In the genomic region with DNA sequence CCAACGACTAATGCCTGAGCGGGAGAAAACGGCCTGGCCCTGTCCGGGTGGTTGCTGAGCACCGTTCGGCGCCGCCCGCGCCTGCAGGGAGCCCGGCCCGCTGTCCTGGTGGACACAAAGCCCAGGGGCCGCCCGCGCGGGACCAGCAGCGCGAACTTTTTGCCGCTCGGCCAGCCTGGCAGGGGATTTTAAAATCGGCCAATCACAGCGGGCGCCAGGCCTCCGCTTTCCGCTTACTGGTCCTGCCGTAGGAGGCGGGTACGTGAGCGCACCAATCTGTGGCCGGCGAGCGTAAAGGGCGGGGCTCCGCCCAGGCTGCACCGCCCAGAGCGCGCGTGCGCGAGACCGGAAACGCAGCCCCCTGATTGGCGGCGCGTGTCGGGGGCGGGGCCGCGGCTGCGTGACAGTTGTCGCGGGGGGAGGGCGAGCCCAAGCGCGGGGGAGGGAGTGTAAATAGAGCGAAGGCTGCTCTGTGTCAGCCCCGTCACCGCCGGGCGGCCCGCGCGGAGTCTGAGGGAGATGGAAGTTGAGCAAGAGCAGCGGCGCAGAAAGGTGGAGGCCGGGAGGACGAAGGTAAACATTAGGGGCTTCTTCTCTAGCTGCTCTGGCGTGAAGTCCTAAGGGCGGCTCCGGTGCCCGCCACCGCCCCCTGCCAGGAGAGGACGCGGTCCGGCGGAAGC, we compare ENCODE assay signal across 1 cellular context.
TF ChIP-seq lines count a peak whose summit lies in the region.

A gene (minus strand): TSS at position 161 of the 680 bp plus-strand sequence. CDS start 1,132 bp downstream, outside the sequence.
A gene with protein sequence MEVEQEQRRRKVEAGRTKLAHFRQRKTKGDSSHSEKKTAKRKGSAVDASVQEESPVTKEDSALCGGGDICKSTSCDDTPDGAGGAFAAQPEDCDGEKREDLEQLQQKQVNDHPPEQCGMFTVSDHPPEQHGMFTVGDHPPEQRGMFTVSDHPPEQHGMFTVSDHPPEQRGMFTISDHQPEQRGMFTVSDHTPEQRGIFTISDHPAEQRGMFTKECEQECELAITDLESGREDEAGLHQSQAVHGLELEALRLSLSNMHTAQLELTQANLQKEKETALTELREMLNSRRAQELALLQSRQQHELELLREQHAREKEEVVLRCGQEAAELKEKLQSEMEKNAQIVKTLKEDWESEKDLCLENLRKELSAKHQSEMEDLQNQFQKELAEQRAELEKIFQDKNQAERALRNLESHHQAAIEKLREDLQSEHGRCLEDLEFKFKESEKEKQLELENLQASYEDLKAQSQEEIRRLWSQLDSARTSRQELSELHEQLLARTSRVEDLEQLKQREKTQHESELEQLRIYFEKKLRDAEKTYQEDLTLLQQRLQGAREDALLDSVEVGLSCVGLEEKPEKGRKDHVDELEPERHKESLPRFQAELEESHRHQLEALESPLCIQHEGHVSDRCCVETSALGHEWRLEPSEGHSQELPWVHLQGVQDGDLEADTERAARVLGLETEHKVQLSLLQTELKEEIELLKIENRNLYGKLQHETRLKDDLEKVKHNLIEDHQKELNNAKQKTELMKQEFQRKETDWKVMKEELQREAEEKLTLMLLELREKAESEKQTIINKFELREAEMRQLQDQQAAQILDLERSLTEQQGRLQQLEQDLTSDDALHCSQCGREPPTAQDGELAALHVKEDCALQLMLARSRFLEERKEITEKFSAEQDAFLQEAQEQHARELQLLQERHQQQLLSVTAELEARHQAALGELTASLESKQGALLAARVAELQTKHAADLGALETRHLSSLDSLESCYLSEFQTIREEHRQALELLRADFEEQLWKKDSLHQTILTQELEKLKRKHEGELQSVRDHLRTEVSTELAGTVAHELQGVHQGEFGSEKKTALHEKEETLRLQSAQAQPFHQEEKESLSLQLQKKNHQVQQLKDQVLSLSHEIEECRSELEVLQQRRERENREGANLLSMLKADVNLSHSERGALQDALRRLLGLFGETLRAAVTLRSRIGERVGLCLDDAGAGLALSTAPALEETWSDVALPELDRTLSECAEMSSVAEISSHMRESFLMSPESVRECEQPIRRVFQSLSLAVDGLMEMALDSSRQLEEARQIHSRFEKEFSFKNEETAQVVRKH (N-terminal part only) (plus strand): TSS at position 447 of the 680 bp plus-strand sequence. CDS start 73 bp downstream, at position 520.

TF ChIP-seq in K562, 482 proteins besides CTCF, POLR2A, EP300 and RAD21 (continued from another document and continues in another):
- no peak for TF ChIP-seq ZNF274 (IDR thresholded peaks at IDR 0.05; ENCODE audit: borderline replicate concordance, low read depth, low read length)
- no peak for TF ChIP-seq ZNF780A (CRISPR knock-in tag; IDR thresholded peaks at IDR 0.05)
- peak; percentile 48 for TF ChIP-seq FIP1L1 (IDR thresholded peaks at IDR 0.05; ENCODE audit: low read depth, low read length, poor library complexity, severe bottlenecking)
- TF ChIP-seq KAT7 (CRISPR knock-in tag; IDR thresholded peaks at IDR 0.05; ENCODE audit: borderline replicate concordance), result no peak
- 0 out of 4 replicates have a peak, but pooled peaks of 1 of the 2 experiments have one; percentile 11 for TF ChIP-seq ETV6 (IDR thresholded peaks at IDR 0.05; ENCODE audit: borderline replicate concordance in 1 of 2, low read depth in 2 of 2, low read length in 1 of 2)
- no peak for TF ChIP-seq ETV6 (CRISPR knock-in tag; IDR thresholded peaks at IDR 0.05; ENCODE audit: borderline replicate concordance)
- no peak for TF ChIP-seq RBM17 (IDR thresholded peaks at IDR 0.05; ENCODE audit: borderline replicate concordance, low read depth, low read length)
- TF ChIP-seq BRCA1 (IDR thresholded peaks at IDR 0.05), result no peak
- no peak for TF ChIP-seq BRCA1 (CRISPR knock-in tag; IDR thresholded peaks at IDR 0.05)
- TF ChIP-seq ZNF589 (CRISPR knock-in tag; IDR thresholded peaks at IDR 0.05; ENCODE audit: low read depth), result no peak
- TF ChIP-seq, protein P1, sequence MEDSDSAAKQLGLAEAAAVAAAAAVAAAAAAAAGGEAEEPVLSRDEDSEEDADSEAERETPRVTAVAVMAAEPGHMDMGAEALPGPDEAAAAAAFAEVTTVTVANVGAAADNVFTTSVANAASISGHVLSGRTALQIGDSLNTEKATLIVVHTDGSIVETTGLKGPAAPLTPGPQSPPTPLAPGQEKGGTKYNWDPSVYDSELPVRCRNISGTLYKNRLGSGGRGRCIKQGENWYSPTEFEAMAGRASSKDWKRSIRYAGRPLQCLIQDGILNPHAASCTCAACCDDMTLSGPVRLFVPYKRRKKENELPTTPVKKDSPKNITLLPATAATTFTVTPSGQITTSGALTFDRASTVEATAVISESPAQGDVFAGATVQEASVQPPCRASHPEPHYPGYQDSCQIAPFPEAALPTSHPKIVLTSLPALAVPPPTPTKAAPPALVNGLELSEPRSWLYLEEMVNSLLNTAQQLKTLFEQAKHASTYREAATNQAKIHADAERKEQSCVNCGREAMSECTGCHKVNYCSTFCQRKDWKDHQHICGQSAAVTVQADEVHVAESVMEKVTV (CRISPR knock-in tag; IDR thresholded peaks at IDR 0.05), result no peak
- no peak for TF ChIP-seq PHTF2 (CRISPR knock-in tag; IDR thresholded peaks at IDR 0.05)
- TF ChIP-seq ZNF583 (CRISPR knock-in tag; IDR thresholded peaks at IDR 0.05), result peak; percentile 28; the same call in 1 of the 2 replicates
- peak; percentile 91 for TF ChIP-seq RB1 (IDR thresholded peaks at IDR 0.05; ENCODE audit: low read depth)
- TF ChIP-seq TAF9B (IDR thresholded peaks at IDR 0.05; ENCODE audit: partially characterized antibody), result peak; percentile 97
- TF ChIP-seq, protein P2, sequence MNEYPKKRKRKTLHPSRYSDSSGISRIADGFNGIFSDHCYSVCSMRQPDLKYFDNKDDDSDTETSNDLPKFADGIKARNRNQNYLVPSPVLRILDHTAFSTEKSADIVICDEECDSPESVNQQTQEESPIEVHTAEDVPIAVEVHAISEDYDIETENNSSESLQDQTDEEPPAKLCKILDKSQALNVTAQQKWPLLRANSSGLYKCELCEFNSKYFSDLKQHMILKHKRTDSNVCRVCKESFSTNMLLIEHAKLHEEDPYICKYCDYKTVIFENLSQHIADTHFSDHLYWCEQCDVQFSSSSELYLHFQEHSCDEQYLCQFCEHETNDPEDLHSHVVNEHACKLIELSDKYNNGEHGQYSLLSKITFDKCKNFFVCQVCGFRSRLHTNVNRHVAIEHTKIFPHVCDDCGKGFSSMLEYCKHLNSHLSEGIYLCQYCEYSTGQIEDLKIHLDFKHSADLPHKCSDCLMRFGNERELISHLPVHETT (CRISPR knock-in tag; conservative IDR thresholded peaks at IDR 0.05 in 1 of 2, IDR thresholded peaks at IDR 0.05 in 1 of 2), result peak in 1 of 2 experiments; percentile 92; a peak in 2 of 4 replicates
- no peak for TF ChIP-seq SMARCC2 (IDR thresholded peaks at IDR 0.05; ENCODE audit: low read depth)
- no peak for TF ChIP-seq NELFE (IDR thresholded peaks at IDR 0.05; ENCODE audit: insufficient read depth, insufficient read length)
- TF ChIP-seq, protein P3, sequence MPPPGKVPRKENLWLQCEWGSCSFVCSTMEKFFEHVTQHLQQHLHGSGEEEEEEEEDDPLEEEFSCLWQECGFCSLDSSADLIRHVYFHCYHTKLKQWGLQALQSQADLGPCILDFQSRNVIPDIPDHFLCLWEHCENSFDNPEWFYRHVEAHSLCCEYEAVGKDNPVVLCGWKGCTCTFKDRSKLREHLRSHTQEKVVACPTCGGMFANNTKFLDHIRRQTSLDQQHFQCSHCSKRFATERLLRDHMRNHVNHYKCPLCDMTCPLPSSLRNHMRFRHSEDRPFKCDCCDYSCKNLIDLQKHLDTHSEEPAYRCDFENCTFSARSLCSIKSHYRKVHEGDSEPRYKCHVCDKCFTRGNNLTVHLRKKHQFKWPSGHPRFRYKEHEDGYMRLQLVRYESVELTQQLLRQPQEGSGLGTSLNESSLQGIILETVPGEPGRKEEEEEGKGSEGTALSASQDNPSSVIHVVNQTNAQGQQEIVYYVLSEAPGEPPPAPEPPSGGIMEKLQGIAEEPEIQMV (tag; conservative IDR thresholded peaks at IDR 0.05; ENCODE audit: low read depth), result no peak
- TF ChIP-seq ESRRB (CRISPR knock-in tag; IDR thresholded peaks at IDR 0.05; ENCODE audit: borderline replicate concordance), result no peak
- TF ChIP-seq, protein P4, sequence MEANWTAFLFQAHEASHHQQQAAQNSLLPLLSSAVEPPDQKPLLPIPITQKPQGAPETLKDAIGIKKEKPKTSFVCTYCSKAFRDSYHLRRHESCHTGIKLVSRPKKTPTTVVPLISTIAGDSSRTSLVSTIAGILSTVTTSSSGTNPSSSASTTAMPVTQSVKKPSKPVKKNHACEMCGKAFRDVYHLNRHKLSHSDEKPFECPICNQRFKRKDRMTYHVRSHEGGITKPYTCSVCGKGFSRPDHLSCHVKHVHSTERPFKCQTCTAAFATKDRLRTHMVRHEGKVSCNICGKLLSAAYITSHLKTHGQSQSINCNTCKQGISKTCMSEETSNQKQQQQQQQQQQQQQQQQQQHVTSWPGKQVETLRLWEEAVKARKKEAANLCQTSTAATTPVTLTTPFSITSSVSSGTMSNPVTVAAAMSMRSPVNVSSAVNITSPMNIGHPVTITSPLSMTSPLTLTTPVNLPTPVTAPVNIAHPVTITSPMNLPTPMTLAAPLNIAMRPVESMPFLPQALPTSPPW (CRISPR knock-in tag; IDR thresholded peaks at IDR 0.05), result peak; percentile 98
- TF ChIP-seq NRF1 (conservative IDR thresholded peaks at IDR 0.05 in 1 of 2, IDR thresholded peaks at IDR 0.05 in 1 of 2), result peak; percentile 96
- no peak for TF ChIP-seq CBX2 (IDR thresholded peaks at IDR 0.05; ENCODE audit: insufficient read depth, low read length, poor library complexity, severe bottlenecking)
- TF ChIP-seq, protein P5, sequence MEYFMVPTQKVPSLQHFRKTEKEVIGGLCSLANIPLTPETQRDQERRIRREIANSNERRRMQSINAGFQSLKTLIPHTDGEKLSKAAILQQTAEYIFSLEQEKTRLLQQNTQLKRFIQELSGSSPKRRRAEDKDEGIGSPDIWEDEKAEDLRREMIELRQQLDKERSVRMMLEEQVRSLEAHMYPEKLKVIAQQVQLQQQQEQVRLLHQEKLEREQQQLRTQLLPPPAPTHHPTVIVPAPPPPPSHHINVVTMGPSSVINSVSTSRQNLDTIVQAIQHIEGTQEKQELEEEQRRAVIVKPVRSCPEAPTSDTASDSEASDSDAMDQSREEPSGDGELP (CRISPR knock-in tag; IDR thresholded peaks at IDR 0.05; ENCODE audit: borderline replicate concordance), result peak; percentile 70; the same call in 1 of the 2 replicates
- TF ChIP-seq PML (IDR thresholded peaks at IDR 0.05; ENCODE audit: low read length), result peak; percentile 63
- TF ChIP-seq MTA1 (IDR thresholded peaks at IDR 0.05; ENCODE audit: borderline replicate concordance), result no peak
- TF ChIP-seq, protein P6, sequence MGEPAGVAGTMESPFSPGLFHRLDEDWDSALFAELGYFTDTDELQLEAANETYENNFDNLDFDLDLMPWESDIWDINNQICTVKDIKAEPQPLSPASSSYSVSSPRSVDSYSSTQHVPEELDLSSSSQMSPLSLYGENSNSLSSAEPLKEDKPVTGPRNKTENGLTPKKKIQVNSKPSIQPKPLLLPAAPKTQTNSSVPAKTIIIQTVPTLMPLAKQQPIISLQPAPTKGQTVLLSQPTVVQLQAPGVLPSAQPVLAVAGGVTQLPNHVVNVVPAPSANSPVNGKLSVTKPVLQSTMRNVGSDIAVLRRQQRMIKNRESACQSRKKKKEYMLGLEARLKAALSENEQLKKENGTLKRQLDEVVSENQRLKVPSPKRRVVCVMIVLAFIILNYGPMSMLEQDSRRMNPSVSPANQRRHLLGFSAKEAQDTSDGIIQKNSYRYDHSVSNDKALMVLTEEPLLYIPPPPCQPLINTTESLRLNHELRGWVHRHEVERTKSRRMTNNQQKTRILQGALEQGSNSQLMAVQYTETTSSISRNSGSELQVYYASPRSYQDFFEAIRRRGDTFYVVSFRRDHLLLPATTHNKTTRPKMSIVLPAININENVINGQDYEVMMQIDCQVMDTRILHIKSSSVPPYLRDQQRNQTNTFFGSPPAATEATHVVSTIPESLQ (CRISPR knock-in tag; IDR thresholded peaks at IDR 0.05), result no peak
- TF ChIP-seq ZNF282 (CRISPR knock-in tag; IDR thresholded peaks at IDR 0.05), result no peak
- TF ChIP-seq, protein P7, sequence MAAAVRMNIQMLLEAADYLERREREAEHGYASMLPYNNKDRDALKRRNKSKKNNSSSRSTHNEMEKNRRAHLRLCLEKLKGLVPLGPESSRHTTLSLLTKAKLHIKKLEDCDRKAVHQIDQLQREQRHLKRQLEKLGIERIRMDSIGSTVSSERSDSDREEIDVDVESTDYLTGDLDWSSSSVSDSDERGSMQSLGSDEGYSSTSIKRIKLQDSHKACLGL (CRISPR knock-in tag; IDR thresholded peaks at IDR 0.05; ENCODE audit: borderline replicate concordance, poor library complexity, severe bottlenecking), result peak; percentile 72
- TF ChIP-seq ZNF197 (CRISPR knock-in tag; IDR thresholded peaks at IDR 0.05; ENCODE audit: low read depth), result no peak
- TF ChIP-seq ZNF311 (CRISPR knock-in tag; IDR thresholded peaks at IDR 0.05), result no peak
- no peak for TF ChIP-seq CBX5 (IDR thresholded peaks at IDR 0.05; ENCODE audit: borderline replicate concordance, low read depth)
- no peak for TF ChIP-seq IFI16 (CRISPR knock-in tag; IDR thresholded peaks at IDR 0.05)
- TF ChIP-seq ZNF584 (CRISPR knock-in tag; IDR thresholded peaks at IDR 0.05; ENCODE audit: low read depth), result no peak
- TF ChIP-seq CC2D1A (IDR thresholded peaks at IDR 0.05), result no peak
- peak; percentile 84; the same call in 1 of the 2 replicates for TF ChIP-seq KDM2B (CRISPR knock-in tag; IDR thresholded peaks at IDR 0.05)
